ENCODE assay signal across 8 cellular contexts in genomic region chr22:43884600-43885318, GRCh38. TPM values are rescaled to one million over a fixed set of nuclear protein-coding genes. Genes with fewer than 3 reads are reported as not detected.
DNase-seq lines count a peak whose midpoint lies in the region; ATAC-seq and TF ChIP-seq lines count a peak whose summit lies in the region.

No MANE protein-coding gene starts in this region.

- TF ChIP-seq CTCF in AG04449 (IDR thresholded peaks at IDR 0.05; ENCODE audit: insufficient read depth, low read length, missing control alignments) (peak; percentile 90), GM13976 (IDR thresholded peaks at IDR 0.05; ENCODE audit: borderline replicate concordance, control extremely low read depth, extremely low read depth, insufficient read depth, missing control alignments) (peak; percentile 81), PC-3 (conservative IDR thresholded peaks at IDR 0.05; ENCODE audit: low read depth, low read length) (peak; percentile 67), heart right ventricle (IDR thresholded peaks at IDR 0.05) (peak; percentile 52 to 85 (median 76)), spleen (IDR thresholded peaks at IDR 0.05 in 8 of 11, conservative IDR thresholded peaks at IDR 0.05 in 3 of 11) (peak in 10 of 11 experiments; percentile 26 to 82 (median 62))

- no TSS peak for BruUV-seq in PC-3 (replicated peaks; lab: Mats Ljungman, UMichigan)

- H3K4me3 ChIP-seq in AG04449 (ENCODE audit: low read depth, low read length) (no peak overlapping the region), PC-3 (ENCODE audit: low read length) (no peak overlapping the region), heart right ventricle (no peak overlapping the region), spleen (peak overlapping the region in 1 of 8 donors; percentile 28)

- H3K4me1 ChIP-seq in PC-3 (ENCODE audit: insufficient read depth, low read length) (no peaks in the 10 kb centered on the region), heart right ventricle (no peaks in the 10 kb centered on the region), spleen (peaks cover 0 to 10% (median 6%) of the 10 kb centered on the region in 6 donors)

- DNase-seq in AG04449 (ENCODE audit: low read depth, low spot score) (no peak), GM13976 (ENCODE audit: low spot score) (peak; percentile 85), PC-3 (peak; percentile 54), heart right ventricle (peak; percentile 49 to 71), spleen (peak; percentile 82)
- DNase-seq in activated naive CD4-positive, alpha-beta T cell treated with Interleukin-2 at 50 U/mL for 16 hours: peak; percentile 37

- CTCF ChIA-PET in AG04449 (lab: Yijun Ruan, JAX): interaction anchor here (0.7 to 9.1 kb wide), 36 partner anchors 9 to 742 kb away, joined by 3 to 58 read pairs (median 4); partner anchors contain the start of genes EFCAB6, SAMM50 and SULT4A1
- CTCF ChIA-PET in PC-3 (lab: Charles Lee): interaction anchor here (0.5 to 1.5 kb wide), 2 partner anchors 61 to 67 kb away, joined by 4 to 7 read pairs; no protein-coding TSS in a partner anchor

- no peaks in the 10 kb centered on the region for H3F3A ChIP-seq in PC-3 (ENCODE audit: low read length, unreplicated experiment)

- 23 to 26% methylated on average over 17 to 18 of the region's 18 CpGs for WGBS in heart right ventricle, 2 donors
- 20 to 26% (median 21%) methylated on average over 18 of the region's 18 CpGs for WGBS in spleen, 5 donors

- H3K27ac ChIP-seq in PC-3 (ENCODE audit: low read length): no peak overlapping the region
- no peak overlapping the region for H3K27ac ChIP-seq in heart right ventricle
- no peak overlapping the region for H3K27ac ChIP-seq in spleen

- no peaks in the 10 kb centered on the region for H3K79me2 ChIP-seq in PC-3 (ENCODE audit: low read length)

- no peaks in the 10 kb centered on the region for H4K20me1 ChIP-seq in PC-3 (ENCODE audit: low read length)

- no peaks in the 10 kb centered on the region for H3K36me3 ChIP-seq in PC-3 (ENCODE audit: low read depth, low read length)
- H3K36me3 ChIP-seq in heart right ventricle: no peaks in the 10 kb centered on the region
- H3K36me3 ChIP-seq in spleen: no peaks in the 10 kb centered on the region

- no peaks in the 10 kb centered on the region for H3K9me3 ChIP-seq in PC-3 (ENCODE audit: low read length)
- no peaks in the 10 kb centered on the region for H3K9me3 ChIP-seq in heart right ventricle
- no peaks in the 10 kb centered on the region for H3K9me3 ChIP-seq in spleen

- in situ Hi-C loops in GM13976 (cut with MboI; ENCODE audit: low sequenced_read_pairs, unreplicated experiment): no loop called here

- H3K27me3 ChIP-seq in PC-3 (ENCODE audit: low read length) (no peaks in the 10 kb centered on the region), heart right ventricle (peaks cover 6 to 64% (median 32%) of the 10 kb centered on the region in 7 donors), spleen (replicated peaks in 1 of 7) (peaks cover 0 to 90% (median 18%) of the 10 kb centered on the region in 7 donors)

- TF ChIP-seq POLR2A in spleen (IDR thresholded peaks at IDR 0.05): no peak

- no peak overlapping the region for H3K9ac ChIP-seq in PC-3 (ENCODE audit: low read length)

- ATAC-seq in HG03280 (IDR thresholded peaks at IDR 0.05; ENCODE audit: unreplicated experiment): peak; percentile 87
- peak; percentile 46 for ATAC-seq in PC-3
- ATAC-seq in heart right ventricle: peak in 6 of 8 donors; percentile 33 to 66 (median 52)
- no peak for ATAC-seq in HG02970 (IDR thresholded peaks at IDR 0.05; ENCODE audit: low FRiP score, unreplicated experiment)

- no peak overlapping the region for H3K4me2 ChIP-seq in PC-3 (ENCODE audit: low read length)

- intact Hi-C loops in PC-3 (cut with micrococcal nuclease): no loop called here
- intact Hi-C loops in heart right ventricle (cut with DNase I): loop anchor here in 3 of 10 donors (5.0 to 10.0 kb wide), 3 partner anchors 52 to 500 kb away; no protein-coding TSS in a partner anchor
- intact Hi-C loops in spleen (cut with DNase I; ENCODE audit: low total_unique reads): loop anchor here (10.0 kb wide), 1 partner anchor 490 kb away; no protein-coding TSS in a partner anchor

- POLR2A ChIA-PET in AG04449 (lab: Yijun Ruan, JAX): no interaction called here
- POLR2A ChIA-PET in PC-3 (lab: Charles Lee; ENCODE audit: unreplicated experiment): no interaction called here

- H2AFZ ChIP-seq in PC-3 (ENCODE audit: low read length): 0 out of 2 replicates have a peak overlapping the region, but pooled peaks have one; percentile 34

- H3K9me2 ChIP-seq in PC-3 (replicated peaks; ENCODE audit: low read length): no peaks in the 10 kb centered on the region

RNA-seq across cellular contexts. Expression of gene PNPLA5, which starts 7.1 kb away (rescaled TPM):
- total RNA-seq in PC-3 (2014; rRNA removed) (not detected in 2 replicates), heart right ventricle (not detected), spleen (not detected)
- polyA plus RNA-seq in heart right ventricle (not detected), spleen (not detected)

RNA-seq across cellular contexts. Expression of gene SULT4A1, which starts 22.4 kb away (rescaled TPM):
- not detected in 2 replicates for total RNA-seq in PC-3 (2014; rRNA removed)
- total RNA-seq in heart right ventricle: 1 to 10 TPM in 1 of 10 donors, under 1 TPM in 7, not detected in 2; 0.19 to 1.2 (median 0.32) TPM
- polyA plus RNA-seq in heart right ventricle: under 1 TPM; 0.25 to 0.29 TPM
- total RNA-seq in spleen: 1 to 10 TPM in 6 of 7 donors, under 1 TPM in 1; 0.70 to 5.1 (median 2.6) TPM
- 1 to 10 TPM in 1 of 3 donors, under 1 TPM in 2; 0.35 to 1.3 (median 0.46) TPM for polyA plus RNA-seq in spleen

RNA-seq across cellular contexts. Expression of gene PNPLA3, which starts 38.8 kb away (rescaled TPM):
- total RNA-seq in PC-3 (2014; rRNA removed) (0.29 and 0.36 TPM in 2 replicates), heart right ventricle (under 1 TPM in 5 of 10 donors, not detected in 5; 0.08 to 0.95 (median 0.27) TPM), spleen (1 to 10 TPM in 6 of 7 donors, not detected in 1; 1.2 to 2.7 (median 1.8) TPM)
- polyA plus RNA-seq in heart right ventricle (under 1 TPM; 0.09 to 0.29 TPM), spleen (under 1 TPM in 2 of 3 donors, not detected in 1; 0.21 to 0.32 TPM)
